17 cellular contexts compared by ENCODE assay signal in the genomic region with DNA sequence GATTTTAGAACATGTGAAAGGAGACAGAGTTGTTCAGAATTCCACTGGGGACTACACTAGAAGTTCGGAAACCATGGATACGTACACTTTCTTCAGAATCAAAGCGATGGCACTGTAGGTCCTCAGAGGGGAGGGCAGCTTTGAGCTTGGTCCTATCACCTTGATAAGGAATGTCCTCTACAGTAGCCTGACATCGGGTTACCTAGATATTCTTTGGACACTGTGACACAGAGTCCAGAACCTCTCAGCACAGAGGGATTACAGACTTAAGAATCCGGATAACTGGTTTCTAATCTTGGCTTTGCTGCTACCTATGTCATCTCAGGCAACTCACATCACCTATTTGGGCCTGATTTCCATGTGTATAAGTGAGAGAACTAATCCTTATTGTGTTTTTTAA. TPM values are rescaled to one million over a fixed set of nuclear protein-coding genes. Genes with fewer than 3 reads are reported as not detected.
A peak's percentile ranks its signal among the peaks of the same experiment; 100 is the strongest.
DNase-seq lines count a peak whose midpoint lies in the region; ATAC-seq and TF ChIP-seq lines count a peak whose summit lies in the region.
"Had no signal": no experiment of that assay in that cellular context is flagged by ENCODE, and none has a peak within 500 bp of the region (broad histone marks: within the 10 kb centered on the region; RNA-seq: fewer than 3 reads in every experiment).

No MANE protein-coding gene starts in this region.

- POLR2A ChIA-PET in CD8-positive, alpha-beta T cell (lab: Charles Lee), result interaction anchor here (1.0 to 3.1 kb wide), 6 partner anchors 11 to 189 kb away, joined by 3 to 34 read pairs (median 4); a partner anchor contains a TSS

- CTCF ChIA-PET in CD8-positive, alpha-beta T cell (lab: Charles Lee), result interaction anchor here (1.3 to 17.1 kb wide), 6 partner anchors 8 to 88 kb away, joined by 3 to 230 read pairs (median 6); a partner anchor contains a TSS

- peaks cover 91% of the 10 kb centered on the region for H3K4me1 ChIP-seq in CD8-positive, alpha-beta T cell (ENCODE audit: insufficient read depth, low read length)

- no peaks in the 10 kb centered on the region for H3K9me3 ChIP-seq in CD8-positive, alpha-beta T cell (ENCODE audit: low read length)

- peaks cover 31% of the 10 kb centered on the region for H3K36me3 Mint-ChIP-seq in activated naive CD4-positive, alpha-beta T cell treated with anti-CD3 and anti-CD28 coated beads, Interleukin-2, amount 50 U/mL, for 24 hours
- peaks cover 81% of the 10 kb centered on the region for H3K36me3 Mint-ChIP-seq in CD8-positive, alpha-beta T cell
- peaks cover 16% of the 10 kb centered on the region for H3K36me3 Mint-ChIP-seq in activated naive CD8-positive, alpha-beta T cell
- H3K36me3 Mint-ChIP-seq in natural killer cell (peaks cover 7% of the 10 kb centered on the region), endothelial cell (ENCODE audit: low read depth, unreplicated experiment) (peaks cover 11% of the 10 kb centered on the region)

- H3K27me3 Mint-ChIP-seq in activated naive CD4-positive, alpha-beta T cell treated with anti-CD3 and anti-CD28 coated beads, Interleukin-2, amount 50 U/mL, for 24 hours, result no peaks in the 10 kb centered on the region
- no peaks in the 10 kb centered on the region for H3K27me3 Mint-ChIP-seq in CD8-positive, alpha-beta T cell (ENCODE audit: low read depth)
- H3K27me3 Mint-ChIP-seq in activated naive CD8-positive, alpha-beta T cell, result no peaks in the 10 kb centered on the region
- H3K27me3 Mint-ChIP-seq in natural killer cell (ENCODE audit: low read depth in 2 of 2) (no peaks in the 10 kb centered on the region), endothelial cell (ENCODE audit: unreplicated experiment) (peaks cover 3% of the 10 kb centered on the region)

- no peak for ATAC-seq in CD8-positive, alpha-beta T cell
- ATAC-seq in natural killer cell, result no peak

- no peak overlapping the region for H3K4me3 Mint-ChIP-seq in activated naive CD4-positive, alpha-beta T cell treated with anti-CD3 and anti-CD28 coated beads, Interleukin-2, amount 50 U/mL, for 24 hours
- peak overlapping the region; percentile 29 for H3K4me3 Mint-ChIP-seq in CD8-positive, alpha-beta T cell
- H3K4me3 Mint-ChIP-seq in activated naive CD8-positive, alpha-beta T cell, result peak overlapping the region; percentile 30
- H3K4me3 Mint-ChIP-seq in natural killer cell, result no peak overlapping the region
- no peak overlapping the region for H3K4me3 Mint-ChIP-seq in endothelial cell (ENCODE audit: unreplicated experiment)

- intact Hi-C loops in CD8-positive, alpha-beta T cell (cut with DNase I, micrococcal nuclease), result no loop called here
- intact Hi-C loops in natural killer cell (cut with micrococcal nuclease), result no loop called here

- no peaks in the 10 kb centered on the region for H3K27me3 ChIP-seq in CD8-positive, alpha-beta T cell (ENCODE audit: insufficient read depth, low read length)

- H3K4me1 Mint-ChIP-seq in activated naive CD4-positive, alpha-beta T cell treated with anti-CD3 and anti-CD28 coated beads, Interleukin-2, amount 50 U/mL, for 24 hours, result peaks cover 93% of the 10 kb centered on the region
- H3K4me1 Mint-ChIP-seq in CD8-positive, alpha-beta T cell (ENCODE audit: low read depth), result peaks cover 85% of the 10 kb centered on the region
- H3K4me1 Mint-ChIP-seq in activated naive CD8-positive, alpha-beta T cell (ENCODE audit: low read depth), result peaks cover 92% of the 10 kb centered on the region
- peaks cover 77 to 82% of the 10 kb centered on the region in 2 donors for H3K4me1 Mint-ChIP-seq in natural killer cell
- H3K4me1 Mint-ChIP-seq in endothelial cell (ENCODE audit: unreplicated experiment), result peaks cover 38% of the 10 kb centered on the region

- no peak for DNase-seq in activated naive CD4-positive, alpha-beta T cell treated with anti-CD3 and anti-CD28 coated beads, Interleukin-2, amount 50 U/mL, for 16 hours
- DNase-seq in CD8-positive, alpha-beta T cell, result no peak
- DNase-seq in natural killer cell (no peak), DMS53 (lab: John Stamatoyannopoulos, UW) (no peak), NCI-H510A treated with DMSO at 0.1 percent for 48 hours (lab: John Stamatoyannopoulos, UW) (no peak), endothelial cell (ENCODE audit: low spot score) (no peak)
- DNase-seq: AML-193; DMS153; KG1; NCI-H1048; NCI-H146; NCI-H2227 treated with DMSO at 0.1 percent for 48 hours; NCI-H526; NK-92 treated with Interleukin-12 subunit alpha and Interleukin-12 subunit beta, amount 100 ng/mL, for 24 hours had no signal

- H3K27ac Mint-ChIP-seq in activated naive CD4-positive, alpha-beta T cell treated with anti-CD3 and anti-CD28 coated beads, Interleukin-2, amount 50 U/mL, for 24 hours, result peak overlapping the region; percentile 86
- peak overlapping the region; percentile 86 for H3K27ac Mint-ChIP-seq in CD8-positive, alpha-beta T cell
- peak overlapping the region; percentile 93 for H3K27ac Mint-ChIP-seq in activated naive CD8-positive, alpha-beta T cell
- H3K27ac Mint-ChIP-seq in natural killer cell (peak overlapping the region; percentile 25 to 90), endothelial cell (ENCODE audit: unreplicated experiment) (no peak overlapping the region)

- H3K9me3 Mint-ChIP-seq in activated naive CD4-positive, alpha-beta T cell treated with anti-CD3 and anti-CD28 coated beads, Interleukin-2, amount 50 U/mL, for 24 hours, result no peaks in the 10 kb centered on the region
- H3K9me3 Mint-ChIP-seq in CD8-positive, alpha-beta T cell, result no peaks in the 10 kb centered on the region
- H3K9me3 Mint-ChIP-seq in activated naive CD8-positive, alpha-beta T cell (ENCODE audit: low read depth), result no peaks in the 10 kb centered on the region
- H3K9me3 Mint-ChIP-seq in natural killer cell, result no peaks in the 10 kb centered on the region
- H3K9me3 Mint-ChIP-seq in endothelial cell (ENCODE audit: unreplicated experiment), result no peaks in the 10 kb centered on the region

- H3K4me3 ChIP-seq in CD8-positive, alpha-beta T cell (ENCODE audit: low read depth, low read length), result no peak overlapping the region

- TF ChIP-seq CTCF in CD8-positive, alpha-beta T cell (IDR thresholded peaks at IDR 0.05), result no peak
- no peak for TF ChIP-seq CTCF in natural killer cell (IDR thresholded peaks at IDR 0.05)
- no peak for TF ChIP-seq CTCF in endothelial cell (IDR thresholded peaks at IDR 0.05; ENCODE audit: unreplicated experiment)

- H3K36me3 ChIP-seq in CD8-positive, alpha-beta T cell (ENCODE audit: insufficient read depth, low read length), result peaks cover 16% of the 10 kb centered on the region

- H3K27ac ChIP-seq in CD8-positive, alpha-beta T cell (ENCODE audit: low read depth, low read length), result no peak overlapping the region
- H3K27ac ChIP-seq: RWPE1 had no signal

RNA-seq across cellular contexts. Expression of a gene that starts 14.0 kb away (rescaled TPM):
- total RNA-seq in CD8-positive, alpha-beta T cell, result 100 to 1,000 TPM; 127 to 133 TPM
- 100 to 1,000 TPM; 157 to 197 (median 158) TPM for total RNA-seq in natural killer cell
- 137 TPM for total RNA-seq in endothelial cell (ENCODE audit: unreplicated experiment)

Comparison
In these comparisons a context has a peak if more than half of its experiments do, and no peak if none do; other contexts are left out.
1. H3K4me3 Mint-ChIP-seq: peak in CD8-positive, alpha-beta T cell (single experiment) and activated naive CD8-positive, alpha-beta T cell (single experiment); none in activated naive CD4-positive, alpha-beta T cell treated with anti-CD3 and anti-CD28 coated beads, Interleukin-2, amount 50 U/mL, for 24 hours (single experiment), natural killer cell (single experiment) and endothelial cell (single experiment).